Comparison of ENCODE assay signal across 8 cellular contexts in genomic region chr19:55301459-55302331, GRCh38. TPM values are rescaled to one million over a fixed set of nuclear protein-coding genes. Genes with fewer than 3 reads are reported as not detected.
DNase-seq lines count a peak whose midpoint lies in the region; ATAC-seq and TF ChIP-seq lines count a peak whose summit lies in the region.

No MANE protein-coding gene starts in this region.

- TF ChIP-seq CTCF in WTC11 (IDR thresholded peaks at IDR 0.05) (peak; percentile 99), mammary epithelial cell (conservative IDR thresholded peaks at IDR 0.05 in 1 of 2, IDR thresholded peaks at IDR 0.05 in 1 of 2; ENCODE audit: extremely low read depth in 1 of 2, insufficient read depth in 1 of 2, low read depth in 1 of 2, low read length in 2 of 2) (peak; percentile 73 to 94), kidney epithelial cell (IDR thresholded peaks at IDR 0.05; ENCODE audit: insufficient read depth, low read length, poor library complexity, severe bottlenecking) (peak; percentile 97)

- no TSS peak for BruUV-seq in mammary epithelial cell (replicated peaks; lab: Mats Ljungman, UMichigan)

- no peaks in the 10 kb centered on the region for H3K27me3 ChIP-seq in mammary epithelial cell (ENCODE audit: insufficient read depth, low read length)
- H3K27me3 ChIP-seq in kidney epithelial cell (ENCODE audit: control insufficient read depth, insufficient read depth, low read length) = no peaks in the 10 kb centered on the region

- in situ Hi-C loops in mammary epithelial cell (cut with MboI; ENCODE audit: low sequenced_read_pairs in 2 of 2) = loop anchor here in 1 of 2 donors (10.0 kb wide), 1 partner anchor 83 kb away; the partner anchor contains the start of genes RPL28 and TMEM238

- CTCF ChIA-PET in WTC11 (lab: Charles Lee) (interaction anchor here (0.5 to 2.8 kb wide), 51 partner anchors 9 to 1922 kb away, joined by 3 to 35 read pairs (median 4); partner anchors contain the start of genes BRSK1, DNAAF3, HSPBP1 and IL11), mammary epithelial cell (lab: Charles Lee; ENCODE audit: low non-redundant PET) (interaction anchor here (0.5 to 0.9 kb wide), 4 partner anchors 10 to 38 kb away, joined by 3 to 9 read pairs (median 4); partner anchors contain the start of gene KMT5C)

- dilution Hi-C loops in mammary epithelial cell (cut with HindIII; ENCODE audit: low sequenced_read_pairs) = no loop called here

- H3K36me3 ChIP-seq in mammary epithelial cell (ENCODE audit: insufficient read depth, low read length) (no peaks in the 10 kb centered on the region), kidney epithelial cell (ENCODE audit: control insufficient read depth, insufficient read depth, low read length) (peaks cover 3% of the 10 kb centered on the region)

- 24% methylated on average over 5 of the region's 42 CpGs for WGBS in mammary epithelial cell (ENCODE audit: low coverage, missing lambda C conversion rate)

- no peaks in the 10 kb centered on the region for H3K27me3 Mint-ChIP-seq in WTC11 (ENCODE audit: low read depth)

- no peak overlapping the region for H3K9ac ChIP-seq in mammary epithelial cell (ENCODE audit: insufficient read depth, low read length)

- ATAC-seq in HG02763 (IDR thresholded peaks at IDR 0.05; ENCODE audit: unreplicated experiment) = peak; percentile 65
- ATAC-seq in WTC11 = peak; percentile 69
- ATAC-seq in HG03025 (IDR thresholded peaks at IDR 0.05; ENCODE audit: low FRiP score, unreplicated experiment) = no peak

- intact Hi-C loops in mammary epithelial cell (cut with micrococcal nuclease) = loop anchor here (1.0 to 2.0 kb wide), 3 partner anchors 39 to 117 kb away; partner anchors contain the start of genes RPL28 and TMEM238

- H2AFZ ChIP-seq in mammary epithelial cell (ENCODE audit: low read depth, low read length) = peak overlapping the region; percentile 89

- peaks cover 25% of the 10 kb centered on the region for H3K4me1 Mint-ChIP-seq in WTC11

- H3K4me3 Mint-ChIP-seq in WTC11 = peak overlapping the region; percentile 58

- H4K20me1 ChIP-seq in mammary epithelial cell (ENCODE audit: insufficient read depth, low read length) = no peaks in the 10 kb centered on the region

- H3K4me2 ChIP-seq in mammary epithelial cell (ENCODE audit: insufficient read depth, low read depth, low read length) = peak overlapping the region; percentile 85

- H3K9me3 ChIP-seq in mammary epithelial cell (replicated peaks; ENCODE audit: insufficient read depth, low read length) = no peaks in the 10 kb centered on the region

- H3K9me3 Mint-ChIP-seq in WTC11 = no peaks in the 10 kb centered on the region

- DNase-seq in GM04504 (ENCODE audit: low read depth) = peak; percentile 36
- DNase-seq in NCI-H2029 treated with DMSO at 0.1 percent for 48 hours (lab: John Stamatoyannopoulos, UW) = peak; percentile 20
- peak; percentile 98 for DNase-seq in WTC11 (ENCODE audit: low spot score)
- DNase-seq in mammary epithelial cell = peak; percentile 52
- DNase-seq in kidney epithelial cell (ENCODE audit: low read depth) = no peak
- peak; percentile 86 to 97 for DNase-seq in stimulated activated CD4-positive, alpha-beta T cell treated with anti-CD3 and anti-CD28 coated beads, Interleukin-1b, Interleukin-23, amount 100 ng/mL, for 1 hour (ENCODE audit: low read depth in 2 of 2)

- H3K36me3 Mint-ChIP-seq in WTC11 = peaks cover 33% of the 10 kb centered on the region

- H3K27ac ChIP-seq in mammary epithelial cell (ENCODE audit: insufficient read depth, low read depth, low read length) = no peak overlapping the region

- H3K79me2 ChIP-seq in mammary epithelial cell (ENCODE audit: insufficient read depth, low read length) = no peaks in the 10 kb centered on the region

- H3K27ac Mint-ChIP-seq in WTC11 = no peak overlapping the region

- no peaks in the 10 kb centered on the region for H3K4me1 ChIP-seq in mammary epithelial cell (ENCODE audit: insufficient read depth, low read length)

- H3K4me3 ChIP-seq in mammary epithelial cell (replicated peaks in 1 of 3; ENCODE audit: insufficient read depth in 1 of 3, low read depth in 2 of 3, low read length in 3 of 3) (peak overlapping the region; percentile 17 to 50 (median 29)), kidney epithelial cell (ENCODE audit: low read depth, low read length) (peak overlapping the region; percentile 42)

- POLR2A ChIA-PET in WTC11 (lab: Charles Lee) = interaction anchor here (0.6 to 1.9 kb wide), 4 partner anchors 38 to 68 kb away, joined by 4 to 11 read pairs (median 8); partner anchors contain the start of gene KMT5C

TF ChIP-seq in WTC11, 78 proteins besides CTCF, POLR2A, EP300 and RAD21:
- no peak for TF ChIP-seq MYBL2 (CRISPR knock-in tag; IDR thresholded peaks at IDR 0.05)
- TF ChIP-seq SP1 (CRISPR knock-in tag; conservative IDR thresholded peaks at IDR 0.05) = peak; percentile 49; the same call in 1 of the 2 replicates
TF ChIP-seq in WTC11: peak in this region for 1.

RNA-seq across cellular contexts. Expression of gene BRSK1, which starts 17.9 kb away (rescaled TPM):
- total RNA-seq in WTC11 (2021) = 49.2 to 52.4 TPM (median 49.7 TPM) in 3 replicates
- total RNA-seq in mammary epithelial cell = 1 to 10 TPM; 1.5 to 4.2 TPM
- 0.27 TPM for polyA plus RNA-seq in mammary epithelial cell
- polyA minus RNA-seq in mammary epithelial cell = 0.36 TPM
- 4.7 and 6.0 TPM in 2 replicates for total RNA-seq in kidney epithelial cell

RNA-seq across cellular contexts. Expression of gene HSPBP1, which starts 21.8 kb away (rescaled TPM):
- 57.1 to 65.2 TPM (median 60.9 TPM) in 3 replicates for total RNA-seq in WTC11 (2021)
- total RNA-seq in mammary epithelial cell = 10 to 100 TPM; 27.5 to 42.9 TPM
- polyA plus RNA-seq in mammary epithelial cell = 36.7 TPM
- 19.2 TPM for polyA minus RNA-seq in mammary epithelial cell
- total RNA-seq in kidney epithelial cell = 64.3 and 77.8 TPM in 2 replicates

RNA-seq across cellular contexts. Expression of gene TMEM150B, which starts 23.4 kb away (rescaled TPM):
- 0.44 to 0.50 TPM in 2 of 3 replicates, not detected in the other for total RNA-seq in WTC11 (2021)
- total RNA-seq in mammary epithelial cell = not detected
- polyA plus RNA-seq in mammary epithelial cell = not detected
- polyA minus RNA-seq in mammary epithelial cell = not detected
- total RNA-seq in kidney epithelial cell = not detected in 2 replicates

RNA-seq across cellular contexts. Expression of gene KMT5C, which starts 38.0 kb away (rescaled TPM):
- total RNA-seq in WTC11 (2021) = 49.1 to 63.1 TPM (median 52.3 TPM) in 3 replicates
- total RNA-seq in mammary epithelial cell = 10 to 100 TPM; 15.6 to 18.8 TPM
- polyA plus RNA-seq in mammary epithelial cell = 8.4 TPM
- 9.0 TPM for polyA minus RNA-seq in mammary epithelial cell
- total RNA-seq in kidney epithelial cell = 9.6 and 11.9 TPM in 2 replicates

RNA-seq across cellular contexts. Expression of gene PPP6R1, which starts 42.9 kb away (rescaled TPM):
- total RNA-seq in WTC11 (2021) (78.4 to 91.8 TPM (median 83.2 TPM) in 3 replicates), mammary epithelial cell (10 to 100 TPM; 28.3 to 74.2 TPM), kidney epithelial cell (41.5 and 51.3 TPM in 2 replicates)
- polyA plus RNA-seq in mammary epithelial cell = 50.8 TPM
- 115 TPM for polyA minus RNA-seq in mammary epithelial cell
